ENCODE assay signal across 10 cellular contexts in genomic region chr10:124999433-125000365, GRCh38. TPM values are rescaled to one million over a fixed set of nuclear protein-coding genes. Genes with fewer than 3 reads are reported as not detected.
DNase-seq lines count a peak whose midpoint lies in the region; ATAC-seq and TF ChIP-seq lines count a peak whose summit lies in the region.
"Had no signal": no experiment of that assay in that cellular context is flagged by ENCODE, and none has a peak within 500 bp of the region (broad histone marks: within the 10 kb centered on the region; RNA-seq: fewer than 3 reads in every experiment).

No MANE protein-coding gene starts in this region.

- POLR2A ChIA-PET in A673 (lab: Charles Lee; ENCODE audit: low non-redundant PET) = no interaction called here

- DNase-seq in COLO829 (ENCODE audit: low spot score) (peak; percentile 11), ascending aorta (ENCODE audit: low spot score in 2 of 2) (peak; percentile 59 to 92), heart right ventricle (peak in 1 of 2 donors; percentile 66), prostate gland (ENCODE audit: low spot score) (no peak), NCI-H1105 treated with DMSO at 0.1 percent for 48 hours (lab: John Stamatoyannopoulos, UW) (no peak), A172 (ENCODE audit: low spot score) (no peak), A673 (ENCODE audit: low spot score) (no peak)
- DNase-seq: NCI-H1930, T-helper 17 cell had no signal

- H3K9me3 ChIP-seq in ascending aorta (no peaks in the 10 kb centered on the region), heart right ventricle (no peaks in the 10 kb centered on the region), prostate gland (no peaks in the 10 kb centered on the region), A673 (ENCODE audit: low read depth, low read length, poor library complexity, severe bottlenecking) (no peaks in the 10 kb centered on the region)

- CTCF ChIA-PET in A673 (lab: Charles Lee) = interaction anchor here (0.5 to 0.7 kb wide), 2 partner anchors 23 to 155 kb away, joined by 4 to 7 read pairs; no protein-coding TSS in a partner anchor

- H3K4me1 ChIP-seq in ascending aorta (peaks cover 35 to 57% of the 10 kb centered on the region in 2 donors), heart right ventricle (peaks cover 30 to 56% (median 42%) of the 10 kb centered on the region in 9 donors), prostate gland (replicated peaks) (peaks cover 38% of the 10 kb centered on the region), A673 (ENCODE audit: insufficient read depth, low read length, poor library complexity, severe bottlenecking) (no peaks in the 10 kb centered on the region)

- ATAC-seq in heart right ventricle (peak; percentile 50 to 73 (median 63)), HG02852 (IDR thresholded peaks at IDR 0.05; ENCODE audit: unreplicated experiment) (no peak)
- ATAC-seq: T-helper 17 cell had no signal

- H3K27me3 ChIP-seq in ascending aorta = no peaks in the 10 kb centered on the region
- H3K27me3 ChIP-seq in heart right ventricle = no peaks in the 10 kb centered on the region
- H3K27me3 ChIP-seq in prostate gland (replicated peaks; ENCODE audit: insufficient read depth) = no peaks in the 10 kb centered on the region
- H3K27me3 ChIP-seq in A673 (replicated peaks; ENCODE audit: insufficient read depth, low read depth, low read length, poor library complexity) = no peaks in the 10 kb centered on the region

- H3K4me3 ChIP-seq in ascending aorta (peak overlapping the region; percentile 34 to 54), heart right ventricle (no peak overlapping the region), prostate gland (no peak overlapping the region), A673 (ENCODE audit: low read depth, low read length, poor library complexity, severe bottlenecking) (no peak overlapping the region)

- WGBS in heart right ventricle, 2 donors = 54 to 56% methylated on average over 29 of the region's 29 CpGs
- WGBS in prostate gland = 30% methylated on average over 27 of the region's 29 CpGs

- H3K36me3 ChIP-seq in ascending aorta = peaks cover 38 to 46% of the 10 kb centered on the region in 2 donors
- H3K36me3 ChIP-seq in heart right ventricle = peaks cover 0 to 94% (median 22%) of the 10 kb centered on the region in 9 donors
- H3K36me3 ChIP-seq in prostate gland = peaks cover 8 to 15% of the 10 kb centered on the region in 2 donors
- peaks cover 51% of the 10 kb centered on the region for H3K36me3 ChIP-seq in A673 (ENCODE audit: insufficient read depth, low read length, poor library complexity, severe bottlenecking)

- no peak for TF ChIP-seq POLR2A in prostate gland (IDR thresholded peaks at IDR 0.05)

- H3K27ac ChIP-seq in ascending aorta = peak overlapping the region; percentile 94 to 98
- H3K27ac ChIP-seq in heart right ventricle = peak overlapping the region; percentile 26 to 81 (median 68)
- H3K27ac ChIP-seq in prostate gland = peak overlapping the region; percentile 72 to 73
- no peak overlapping the region for H3K27ac ChIP-seq in A673 (ENCODE audit: low read depth, low read length, poor library complexity, severe bottlenecking)

- intact Hi-C loops in ascending aorta (cut with DNase I) = loop anchor here (1.0 to 5.0 kb wide), 5 partner anchors 12 to 153 kb away; no protein-coding TSS in a partner anchor
- intact Hi-C loops in heart right ventricle (cut with DNase I) = loop anchor here in 7 of 10 donors (5.0 to 10.0 kb wide), 9 partner anchors 38 to 158 kb away; no protein-coding TSS in a partner anchor
- intact Hi-C loops in prostate gland (cut with DNase I) = loop anchor here (5.0 kb wide), 2 partner anchors 48 to 153 kb away; no protein-coding TSS in a partner anchor
- intact Hi-C loops in A673 (cut with micrococcal nuclease; ENCODE audit: unreplicated experiment) = no loop called here

- TF ChIP-seq CTCF in ascending aorta (IDR thresholded peaks at IDR 0.05) (peak in 1 of 3 experiments; percentile 4), heart right ventricle (IDR thresholded peaks at IDR 0.05) (no peak), prostate gland (IDR thresholded peaks at IDR 0.05) (no peak), A673 (conservative IDR thresholded peaks at IDR 0.05; ENCODE audit: low read depth, low read length) (no peak)

- no TSS peak for BruUV-seq in A673 (replicated peaks; lab: Mats Ljungman, UMichigan)

RNA-seq across cellular contexts. Expression of gene ZRANB1, which starts 57.8 kb away (rescaled TPM):
- 24.7 TPM for total RNA-seq in ascending aorta
- 10 to 100 TPM; 21.5 to 33.2 (median 28.3) TPM for total RNA-seq in heart right ventricle
- 10 to 100 TPM; 13.0 to 14.6 TPM for polyA plus RNA-seq in heart right ventricle
- total RNA-seq in prostate gland = 10 to 100 TPM; 17.9 to 28.7 TPM
- total RNA-seq in A172 (2014; rRNA removed; shearing (Covaris generic)) = 12.3 and 13.8 TPM in 2 replicates
- 22.1 and 22.6 TPM in 2 replicates for total RNA-seq in A673 (2021)

Comparison
In these comparisons a context has a peak if more than half of its experiments do, and no peak if none do; other contexts are left out.
1. DNase-seq: peak in COLO829 (single experiment) and ascending aorta (2 of 2); none in prostate gland (single experiment), NCI-H1105 treated with DMSO at 0.1 percent for 48 hours (single experiment), A172 (single experiment) and A673 (single experiment).
2. H3K4me3 ChIP-seq: peak in ascending aorta (2 of 2); none in heart right ventricle (0 of 10), prostate gland (0 of 2) and A673 (single experiment).